8 cellular contexts compared by ENCODE assay signal in the genomic region with DNA sequence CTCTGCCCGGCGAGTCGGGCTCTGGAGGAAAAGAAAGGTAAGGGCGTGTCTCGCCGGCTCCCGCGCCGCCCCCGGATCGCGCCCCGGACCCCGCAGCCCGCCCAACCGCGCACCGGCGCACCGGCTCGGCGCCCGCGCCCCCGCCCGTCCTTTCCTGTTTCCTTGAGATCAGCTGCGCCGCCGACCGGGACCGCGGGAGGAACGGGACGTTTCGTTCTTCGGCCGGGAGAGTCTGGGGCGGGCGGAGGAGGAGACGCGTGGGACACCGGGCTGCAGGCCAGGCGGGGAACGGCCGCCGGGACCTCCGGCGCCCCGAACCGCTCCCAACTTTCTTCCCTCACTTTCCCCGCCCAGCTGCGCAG. TPM values are rescaled to one million over a fixed set of nuclear protein-coding genes. Genes with fewer than 3 reads are reported as not detected.
DNase-seq lines count a peak whose midpoint lies in the region; ATAC-seq and TF ChIP-seq lines count a peak whose summit lies in the region.

No MANE protein-coding gene starts in this region.

- peak; percentile 54 for DNase-seq in HK-2 (ENCODE audit: unreplicated experiment)
- peak; percentile 62 to 72 for DNase-seq in breast epithelium (ENCODE audit: low spot score in 2 of 2)
- peak; percentile 64 for DNase-seq in testis
- no peak for DNase-seq in NCI-H526 (lab: John Stamatoyannopoulos, UW)
- no peak for DNase-seq in SIG-M5 treated with dmso at 0.1 percent for 504 hours (lab: John Stamatoyannopoulos, UW; ENCODE audit: unreplicated experiment)

- peaks cover 0 to 10% of the 10 kb centered on the region in 2 donors for H3K4me1 ChIP-seq in breast epithelium
- H3K4me1 ChIP-seq in testis, result peaks cover 12% of the 10 kb centered on the region

- 0% methylated on average over 3 to 44 of the region's 52 CpGs for WGBS in testis, 2 donors

- H3K36me3 ChIP-seq in breast epithelium, result no peaks in the 10 kb centered on the region
- H3K36me3 ChIP-seq in testis (ENCODE audit: low read depth, missing control alignments), result no peaks in the 10 kb centered on the region

- H3K9me3 ChIP-seq in breast epithelium, result no peaks in the 10 kb centered on the region
- H3K9me3 ChIP-seq in testis, result no peaks in the 10 kb centered on the region

- TF ChIP-seq POLR2A in breast epithelium (IDR thresholded peaks at IDR 0.05), result no peak
- TF ChIP-seq POLR2A in testis (IDR thresholded peaks at IDR 0.05), result no peak

- no peak for ATAC-seq in GM21576 (IDR thresholded peaks at IDR 0.05; ENCODE audit: unreplicated experiment)
- ATAC-seq in HG03460 (IDR thresholded peaks at IDR 0.05; ENCODE audit: unreplicated experiment), result no peak

- intact Hi-C loops in breast epithelium (cut with DNase I; ENCODE audit: low total_unique reads), result no loop called here
- intact Hi-C loops in testis (cut with DNase I; ENCODE audit: low total_unique reads), result no loop called here

- H3K4me3 ChIP-seq in breast epithelium, result peak overlapping the region; percentile 70 to 97 (median 89)
- peak overlapping the region; percentile 86 to 88 for H3K4me3 ChIP-seq in testis

- no peak for TF ChIP-seq CTCF in breast epithelium (IDR thresholded peaks at IDR 0.05)
- TF ChIP-seq CTCF in testis (IDR thresholded peaks at IDR 0.05), result no peak

- H3K27me3 ChIP-seq in breast epithelium (no peaks in the 10 kb centered on the region), layer of hippocampus (ENCODE audit: control insufficient read depth, insufficient read depth, low read length) (peaks cover 8% of the 10 kb centered on the region), testis (no peaks in the 10 kb centered on the region)

- H3K27ac ChIP-seq in breast epithelium (peak overlapping the region; percentile 90 to 96), layer of hippocampus (ENCODE audit: low read depth, low read length) (peak overlapping the region; percentile 75), testis (peak overlapping the region; percentile 92 to 95)

RNA-seq across cellular contexts. Expression of a gene that starts 0.5 kb away (rescaled TPM):
- 100 to 1,000 TPM in 1 of 3 donors, 10 to 100 TPM in 2; 61.9 to 164 (median 65.0) TPM for total RNA-seq in breast epithelium
- total RNA-seq in testis, result 10 to 100 TPM; 18.2 to 45.0 TPM
- polyA plus RNA-seq in testis (ENCODE audit: insufficient read depth, low read depth, low replicate concordance), result 11.0 TPM

Comparison
In these comparisons a context has a peak if more than half of its experiments do, and no peak if none do; other contexts are left out.
1. DNase-seq: peak in HK-2 (single experiment), breast epithelium (2 of 2) and testis (single experiment); none in NCI-H526 (0 of 2) and SIG-M5 treated with dmso at 0.1 percent for 504 hours (single experiment).
2. Peak in every context shown above with its lines, with median percentiles within 50 percentile points of each other: H3K27ac ChIP-seq.